31 cellular contexts compared by ENCODE assay signal in the genomic region with DNA sequence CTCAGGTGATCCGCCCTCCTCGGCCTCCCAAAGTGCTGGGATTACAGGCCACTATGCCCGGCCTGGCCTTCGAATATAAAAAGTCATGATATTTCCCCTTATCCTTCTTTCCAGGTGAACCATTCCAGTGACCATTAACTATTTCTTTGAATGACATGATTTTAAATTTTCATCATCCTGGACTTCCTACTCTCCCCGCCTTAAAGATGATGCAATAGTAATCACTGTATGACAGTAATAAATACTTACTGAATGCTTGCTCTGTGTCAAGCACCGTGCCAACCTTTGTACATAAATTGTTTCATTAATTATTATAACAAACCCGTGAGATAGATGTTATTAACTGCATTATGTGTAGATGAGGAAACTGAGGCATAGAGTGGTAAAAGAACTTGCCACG.
"Had no signal": no experiment of that assay in that cellular context is flagged by ENCODE, and none has a peak within 500 bp of the region (broad histone marks: within the 10 kb centered on the region; RNA-seq: fewer than 3 reads in every experiment).

No MANE protein-coding gene starts in this region.

- FAIRE-seq: RCC 7860 had no signal

- H3K27me3 Mint-ChIP-seq: activated CD4-positive, alpha-beta memory T cell treated with anti-CD3 and anti-CD28 coated beads for 36 hours; activated CD4-positive, alpha-beta T cell treated with anti-CD3 and anti-CD28 coated beads, Interleukin-2, amount 10 ng/mL, durations not matched to agents 7 days and 5 days had no signal

- H3K4me2 ChIP-seq: PC-9 had no signal

- H2AFZ ChIP-seq: PC-9 had no signal

- H3K27me3 ChIP-seq: brain microvascular endothelial cell had no signal

- H3K36me3 Mint-ChIP-seq: activated CD4-positive, alpha-beta memory T cell treated with anti-CD3 and anti-CD28 coated beads for 36 hours; activated naive CD4-positive, alpha-beta T cell treated with anti-CD3 and anti-CD28 coated beads, Interleukin-2, amount 50 U/mL, for 72 hours had no signal

- H3K9me3 Mint-ChIP-seq: activated naive CD4-positive, alpha-beta T cell treated with anti-CD3 and anti-CD28 coated beads for 36 hours; activated T-cell treated with anti-CD3 and anti-CD28 coated beads, Interleukin-2, amount 50 U/mL, for 4 hours; activated T-helper 1 cell treated with anti-CD3 and anti-CD28 coated beads, Interleukin-12 subunit alpha, Interleukin-12 subunit beta, Interleukin-2, Interleukin-4 antibody, amounts not matched to agents 30 ng/mL and 10 ng/mL and 1 ng/mL, durations not matched to agents 14 hours and 24 hours and 36 hours had no signal

- H3K27ac ChIP-seq: brain microvascular endothelial cell, PC-9, RWPE1, WERI-Rb-1 had no signal

- DNase-seq: activated CD8-positive, alpha-beta memory T cell treated with anti-CD3 and anti-CD28 coated beads, Interleukin-2, amount 50 U/mL, for 4 hours; activated gamma-delta T cell treated with Interleukin-2 at 50 U/mL for 16 hours; activated naive CD4-positive, alpha-beta T cell treated with anti-CD3 and anti-CD28 coated beads for 36 hours; activated T-cell treated with anti-CD3 and anti-CD28 coated beads for 4 hours; activated T-cell treated with anti-CD3 and anti-CD28 coated beads, Interleukin-2, amount 50 U/mL, for 4 hours; amniotic stem cell; aorta; brain microvascular endothelial cell; central memory CD4-positive, alpha-beta T cell; KG1; NCI-H1092 treated with DMSO at 0.1 percent for 48 hours; NCI-H1417; NCI-H146; NCI-H187; NCI-H2029 treated with DMSO at 0.1 percent for 48 hours; NCI-H2107; NCI-H2171; NCI-H510A; NCI-H526; NCI-H748 treated with DMSO at 0.1 percent for 48 hours; NK-92 treated with Interleukin-12 subunit alpha and Interleukin-12 subunit beta, amount 100 ng/mL, for 24 hours; PC-9; T1000; WERI-Rb-1 had no signal

- H3K4me3 Mint-ChIP-seq: activated CD4-positive, alpha-beta T cell treated with anti-CD3 and anti-CD28 coated beads, Interleukin-2, amount 10 ng/mL, durations not matched to agents 7 days and 5 days; activated T-helper 1 cell treated with anti-CD3 and anti-CD28 coated beads, Interleukin-12 subunit alpha, Interleukin-12 subunit beta, Interleukin-2, Interleukin-4 antibody, amounts not matched to agents 30 ng/mL and 10 ng/mL and 1 ng/mL, durations not matched to agents 14 hours and 24 hours and 36 hours had no signal

- H3K27ac Mint-ChIP-seq: activated CD4-positive, alpha-beta T cell treated with anti-CD3 and anti-CD28 coated beads, Interleukin-2, amount 10 ng/mL, durations not matched to agents 7 days and 5 days; activated T-helper 1 cell treated with anti-CD3 and anti-CD28 coated beads, Interleukin-12 subunit alpha, Interleukin-12 subunit beta, Interleukin-2, Interleukin-4 antibody, amounts not matched to agents 30 ng/mL and 10 ng/mL and 1 ng/mL, durations not matched to agents 14 hours and 24 hours and 36 hours had no signal

- H3K4me3 ChIP-seq: PC-9 had no signal

- H3K36me3 ChIP-seq: brain microvascular endothelial cell, WERI-Rb-1 had no signal

- ATAC-seq: Right ventricle myocardium inferior had no signal
